30 cellular contexts compared by ENCODE assay signal in genomic region chr15:27833178-27833577, GRCh38.
DNase-seq lines count a peak whose midpoint lies in the region; ATAC-seq, FAIRE-seq and TF ChIP-seq lines count a peak whose summit lies in the region.
"Had no signal": no experiment of that assay in that cellular context is flagged by ENCODE, and none has a peak within 500 bp of the region (broad histone marks: within the 10 kb centered on the region; RNA-seq: fewer than 3 reads in every experiment).

No MANE protein-coding gene starts in this region.

- ATAC-seq in K562 = no peak
- ATAC-seq: A549; CD8-positive, alpha-beta T cell had no signal

- no peak overlapping the region for H3K4me2 ChIP-seq in K562 (ENCODE audit: insufficient read depth, low read length)
- H3K4me2 ChIP-seq: A549; BLaER1; BLaER1 treated with 17β-estradiol and CSF1 and Interleukin-3, amounts not matched to agents 10 nM and 100 nM had no signal

- TF ChIP-seq EP300 in K562 (IDR thresholded peaks at IDR 0.05; ENCODE audit: low read length) = no peak

- H3K27ac ChIP-seq in K562 (ENCODE audit: extremely low read depth, low read depth, low read length) = no peak overlapping the region
- H3K27ac ChIP-seq in mesodermal cell (ENCODE audit: low read depth, low read length, severe bottlenecking) = peak overlapping the region; percentile 29
- H3K27ac ChIP-seq: 22Rv1; A549; BLaER1; BLaER1 treated with 17β-estradiol and CSF1 and Interleukin-3, amounts not matched to agents 10 nM and 100 nM; C4-2B had no signal

- H3K36me3 ChIP-seq in K562 (ENCODE audit: control insufficient read depth, insufficient read depth, low read length) (no peaks in the 10 kb centered on the region), mesodermal cell (ENCODE audit: control insufficient read depth, insufficient read depth, low read length) (no peaks in the 10 kb centered on the region), BE2C (no peaks in the 10 kb centered on the region)
- H3K36me3 ChIP-seq: BLaER1; BLaER1 treated with 17β-estradiol and CSF1 and Interleukin-3, amounts not matched to agents 10 nM and 100 nM had no signal

- H3K9me1 ChIP-seq in K562 (ENCODE audit: control insufficient read depth, insufficient read depth, low read length) = no peaks in the 10 kb centered on the region

- FAIRE-seq in K562 (lab: Jason Lieb, UNC) = no peak
- FAIRE-seq: A204.1, A549, D721Med had no signal

- H3K27me3 ChIP-seq in K562 (ENCODE audit: control insufficient read depth in 2 of 2, insufficient read depth in 2 of 2, low read length in 2 of 2) (peaks cover 13 to 33% of the 10 kb centered on the region in 2 experiments), BE2C (no peaks in the 10 kb centered on the region)
- H3K27me3 ChIP-seq: BLaER1; BLaER1 treated with 17β-estradiol and CSF1 and Interleukin-3, amounts not matched to agents 10 nM and 100 nM had no signal

- BruUV-seq in K562 (replicated peaks; lab: Mats Ljungman, UMichigan) = no TSS peak

- H3K9me3 ChIP-seq in K562 (replicated peaks; ENCODE audit: control insufficient read depth, insufficient read depth, low read depth, low read length) = no peaks in the 10 kb centered on the region
- no peaks in the 10 kb centered on the region for H3K9me3 ChIP-seq in mesodermal cell (ENCODE audit: control insufficient read depth, low read length)
- H3K9me3 ChIP-seq in BE2C = no peaks in the 10 kb centered on the region
- H3K9me3 ChIP-seq: A549; BLaER1; BLaER1 treated with 17β-estradiol and CSF1 and Interleukin-3, amounts not matched to agents 10 nM and 100 nM; Caco-2 had no signal

- H3K4me1 ChIP-seq in K562 (replicated peaks in 1 of 2; ENCODE audit: control insufficient read depth in 2 of 2, insufficient read depth in 2 of 2, low read length in 2 of 2) (no peaks in the 10 kb centered on the region), mesodermal cell (ENCODE audit: control insufficient read depth, insufficient read depth, low read length, poor library complexity, severe bottlenecking) (peaks cover 26% of the 10 kb centered on the region), BE2C (no peaks in the 10 kb centered on the region)
- H3K4me1 ChIP-seq: A549, Caco-2 had no signal

- CTCF ChIA-PET in K562 (lab: Yijun Ruan, JAX; ENCODE audit: low intra/inter-chr PET ratio) = no interaction called here

- no peak for TF ChIP-seq RAD21 in K562 (CRISPR knock-in tag; conservative IDR thresholded peaks at IDR 0.05 in 1 of 2, IDR thresholded peaks at IDR 0.05 in 1 of 2)

- TF ChIP-seq CTCF in K562 (IDR thresholded peaks at IDR 0.05 in 2 of 3, conservative IDR thresholded peaks at IDR 0.05 in 1 of 3; ENCODE audit: insufficient read depth in 2 of 3, low read depth in 1 of 3, low read length in 3 of 3) (no peak), BE2C (IDR thresholded peaks at IDR 0.05; ENCODE audit: low read depth, low read length) (no peak)

- H3K9ac ChIP-seq in K562 (ENCODE audit: insufficient read depth in 1 of 2, low read depth in 2 of 2, low read length in 2 of 2) = no peak overlapping the region
- H3K9ac ChIP-seq: BLaER1; BLaER1 treated with 17β-estradiol and CSF1 and Interleukin-3, amounts not matched to agents 10 nM and 100 nM had no signal

- H3K4me3 ChIP-seq in K562 (no peak overlapping the region), mesodermal cell (ENCODE audit: extremely low read depth, insufficient read depth, low read length, poor library complexity, severe bottlenecking) (no peak overlapping the region), BE2C (ENCODE audit: low read depth, low read length) (no peak overlapping the region)
- H3K4me3 ChIP-seq: A549; BLaER1; BLaER1 treated with 17β-estradiol and CSF1 and Interleukin-3, amounts not matched to agents 10 nM and 100 nM had no signal

- intact Hi-C loops in K562 (cut with micrococcal nuclease) = no loop called here

- no peak overlapping the region for H2AFZ ChIP-seq in K562 (ENCODE audit: low read depth, low read length)

- DNase-seq in K562 (ENCODE audit: extremely low read depth in 1 of 4, low spot score in 3 of 4) (no peak), BE2C (no peak), NCI-H446 treated with DMSO at 0.1 percent for 48 hours (lab: John Stamatoyannopoulos, UW) (no peak)
- DNase-seq: 8988T; ACHN; AML-193; C1 segment of cervical spinal cord; Caco-2; Calu3; CD4-positive, alpha-beta memory T cell; CD4-positive, alpha-beta T cell; CD4-positive, CD25-positive, alpha-beta regulatory T cell; CD8-positive, alpha-beta memory T cell; CD8-positive, alpha-beta T cell; COR-L47; DMS 273 treated with DMSO at 0.1 percent for 48 hours; DMS153; DMS53; DMS79; DMS79 treated with DMSO at 0.1 percent for 48 hours; DND-41; EL had no signal

- POLR2A ChIA-PET in K562 (lab: Yijun Ruan, JAX) = no interaction called here

- in situ Hi-C loops in K562 (cut with MboI) = no loop called here

- 2% methylated on average over 4 of the region's 4 CpGs for WGBS in K562 (ENCODE audit: insufficient coverage, low coverage, missing lambda C conversion rate)
- 100% methylated on average over 1 to 2 of the region's 4 CpGs for WGBS in mesodermal cell (ENCODE audit: insufficient coverage in 2 of 2), 2 experiments

- TF ChIP-seq POLR2A in K562 (conservative IDR thresholded peaks at IDR 0.05) = no peak

- H3K79me2 ChIP-seq in K562 (ENCODE audit: control insufficient read depth, insufficient read depth, low read length) = no peaks in the 10 kb centered on the region

- no peaks in the 10 kb centered on the region for H4K20me1 ChIP-seq in K562 (replicated peaks; ENCODE audit: control insufficient read depth, insufficient read depth, low read length)
- H4K20me1 ChIP-seq: BLaER1; BLaER1 treated with 17β-estradiol and CSF1 and Interleukin-3, amounts not matched to agents 10 nM and 100 nM had no signal

TF ChIP-seq in K562, 482 proteins besides CTCF, POLR2A, EP300 and RAD21:
- TF ChIP-seq POLR2H (tag; IDR thresholded peaks at IDR 0.05; ENCODE audit: low read depth) (no peak), HOXB6 (CRISPR knock-in tag; IDR thresholded peaks at IDR 0.05; ENCODE audit: borderline replicate concordance) (no peak), TAL1 (IDR thresholded peaks at IDR 0.05) (peak; percentile 33; the same call in 1 of the 2 replicates), CBFA2T2 (conservative IDR thresholded peaks at IDR 0.05) (0 out of 2 replicates have a peak, but pooled peaks have one; percentile 33), CBFA2T3 (IDR thresholded peaks at IDR 0.05) (peak; percentile 59), TEAD4 (IDR thresholded peaks at IDR 0.05; ENCODE audit: low read length) (0 out of 2 replicates have a peak, but pooled peaks have one; percentile 14), TEAD4 (CRISPR knock-in tag; IDR thresholded peaks at IDR 0.05; ENCODE audit: borderline replicate concordance) (no peak), TCF3 (CRISPR knock-in tag; IDR thresholded peaks at IDR 0.05) (peak; percentile 50; the same call in 1 of the 2 replicates)
